ENCODE assay signal across 19 cellular contexts in genomic region chr1:5664081-5664480, GRCh38.
A peak's percentile ranks its signal among the peaks of the same experiment; 100 is the strongest.
DNase-seq lines count a peak whose midpoint lies in the region; ATAC-seq and TF ChIP-seq lines count a peak whose summit lies in the region.
"Had no signal": no experiment of that assay in that cellular context is flagged by ENCODE, and none has a peak within 500 bp of the region (broad histone marks: within the 10 kb centered on the region; RNA-seq: fewer than 3 reads in every experiment).

No MANE protein-coding gene starts in this region.

- no peaks in the 10 kb centered on the region for H3K9me3 ChIP-seq in sigmoid colon

- peaks cover 34% of the 10 kb centered on the region for H3K9me3 Mint-ChIP-seq in GM23338

- peak overlapping the region; percentile 62; the same call in 1 of the 2 replicates for H3K27ac Mint-ChIP-seq in GM23338
- H3K27ac Mint-ChIP-seq: B cell had no signal

- no peak for TF ChIP-seq POLR2A in sigmoid colon (IDR thresholded peaks at IDR 0.05)

- 79 to 91% methylated on average over 8 of the region's 8 CpGs for WGBS in sigmoid colon, 2 donors

- H3K4me3 ChIP-seq in GM23338 (no peak overlapping the region), sigmoid colon (no peak overlapping the region)
- H3K4me3 ChIP-seq: GM23248 had no signal

- intact Hi-C loops in sigmoid colon (cut with DNase I): no loop called here

- no peak for ATAC-seq in GM23338
- ATAC-seq in GM19035 (IDR thresholded peaks at IDR 0.05; ENCODE audit: unreplicated experiment): no peak
- ATAC-seq in HG03469 (IDR thresholded peaks at IDR 0.05; ENCODE audit: unreplicated experiment): no peak
- no peak for ATAC-seq in GM21381 (IDR thresholded peaks at IDR 0.05; ENCODE audit: unreplicated experiment)
- ATAC-seq: HCT116 had no signal

- H3K36me3 ChIP-seq in GM23338 (ENCODE audit: insufficient read depth) (no peaks in the 10 kb centered on the region; the same call in 1 of the 2 replicates), sigmoid colon (no peaks in the 10 kb centered on the region)

- H3K79me2 ChIP-seq in GM23338 (replicated peaks; ENCODE audit: insufficient read depth): no peaks in the 10 kb centered on the region

- H3K4me2 ChIP-seq in GM23338: no peak overlapping the region

- H3K4me3 Mint-ChIP-seq in GM23338: no peak overlapping the region
- H3K4me3 Mint-ChIP-seq: B cell; CD4-positive, alpha-beta memory T cell; H9 had no signal

- peaks cover 5% of the 10 kb centered on the region; the same call in 2 of the 3 replicates for H3K4me1 Mint-ChIP-seq in GM23338
- H3K4me1 Mint-ChIP-seq: B cell had no signal

- H3K9me2 ChIP-seq in GM23338 (ENCODE audit: insufficient read depth): no peaks in the 10 kb centered on the region

- no peaks in the 10 kb centered on the region for H4K20me1 ChIP-seq in GM23338 (replicated peaks; ENCODE audit: insufficient read depth)

- H3K27me3 ChIP-seq in GM23338 (ENCODE audit: insufficient read depth) (no peaks in the 10 kb centered on the region), sigmoid colon (peaks cover 0 to 22% (median 5%) of the 10 kb centered on the region in 3 donors)

- no peak for TF ChIP-seq EP300 in sigmoid colon (IDR thresholded peaks at IDR 0.05)

- peak; percentile 28 for DNase-seq in activated effector memory CD4-positive, alpha-beta T cell treated with anti-CD3 and anti-CD28 coated beads, Interleukin-2, amount 50 U/mL, for 16 hours
- DNase-seq in activated effector memory CD4-positive, alpha-beta T cell treated with Interleukin-2 at 50 U/mL for 16 hours: no peak
- DNase-seq in GM23338 (ENCODE audit: low spot score): no peak
- DNase-seq in mesenteric fat pad (ENCODE audit: low spot score): peak; percentile 60
- DNase-seq in sigmoid colon: peak; percentile 21
- DNase-seq: C1 segment of cervical spinal cord; Calu3; CD4-positive, alpha-beta memory T cell; COR-L47; DMS153; DND-41; GM23248; H9 had no signal

- H3K27me3 Mint-ChIP-seq in GM23338 (ENCODE audit: insufficient read depth, low read depth, poor library complexity): peaks cover 3% of the 10 kb centered on the region

- no peaks in the 10 kb centered on the region for H3F3A ChIP-seq in GM23338 (replicated peaks; ENCODE audit: low read depth)

- H3K36me3 Mint-ChIP-seq in GM23338 (ENCODE audit: low read depth): peaks cover 10% of the 10 kb centered on the region; the same call in 2 of the 3 replicates
- H3K36me3 Mint-ChIP-seq: CD4-positive, alpha-beta memory T cell had no signal

- H2AFZ ChIP-seq in GM23338: no peak overlapping the region
- H2AFZ ChIP-seq: GM23248 had no signal

- no peak for TF ChIP-seq CTCF in GM23338 (conservative IDR thresholded peaks at IDR 0.05; ENCODE audit: low read depth in 2 of 2)
- TF ChIP-seq CTCF in sigmoid colon (IDR thresholded peaks at IDR 0.05): no peak

- H3K27ac ChIP-seq in GM23338 (ENCODE audit: low read depth) (no peak overlapping the region), sigmoid colon (no peak overlapping the region)
- H3K27ac ChIP-seq: 22Rv1, GM23248 had no signal

- H3K4me1 ChIP-seq in GM23338 (ENCODE audit: insufficient read depth) (no peaks in the 10 kb centered on the region), sigmoid colon (no peaks in the 10 kb centered on the region)

TF ChIP-seq in GM23338, 12 proteins besides CTCF, POLR2A, EP300 and RAD21 (continues in another document):
- no peak for TF ChIP-seq POLR2AphosphoS5 (IDR thresholded peaks at IDR 0.05; ENCODE audit: low read depth)
- TF ChIP-seq EZH2phosphoT487 (IDR thresholded peaks at IDR 0.05; ENCODE audit: unreplicated experiment): no peak
- TF ChIP-seq NANOG (IDR thresholded peaks at IDR 0.05; ENCODE audit: borderline replicate concordance): no peak
- no peak for TF ChIP-seq REST (IDR thresholded peaks at IDR 0.05; ENCODE audit: unreplicated experiment)
- TF ChIP-seq, protein P1, sequence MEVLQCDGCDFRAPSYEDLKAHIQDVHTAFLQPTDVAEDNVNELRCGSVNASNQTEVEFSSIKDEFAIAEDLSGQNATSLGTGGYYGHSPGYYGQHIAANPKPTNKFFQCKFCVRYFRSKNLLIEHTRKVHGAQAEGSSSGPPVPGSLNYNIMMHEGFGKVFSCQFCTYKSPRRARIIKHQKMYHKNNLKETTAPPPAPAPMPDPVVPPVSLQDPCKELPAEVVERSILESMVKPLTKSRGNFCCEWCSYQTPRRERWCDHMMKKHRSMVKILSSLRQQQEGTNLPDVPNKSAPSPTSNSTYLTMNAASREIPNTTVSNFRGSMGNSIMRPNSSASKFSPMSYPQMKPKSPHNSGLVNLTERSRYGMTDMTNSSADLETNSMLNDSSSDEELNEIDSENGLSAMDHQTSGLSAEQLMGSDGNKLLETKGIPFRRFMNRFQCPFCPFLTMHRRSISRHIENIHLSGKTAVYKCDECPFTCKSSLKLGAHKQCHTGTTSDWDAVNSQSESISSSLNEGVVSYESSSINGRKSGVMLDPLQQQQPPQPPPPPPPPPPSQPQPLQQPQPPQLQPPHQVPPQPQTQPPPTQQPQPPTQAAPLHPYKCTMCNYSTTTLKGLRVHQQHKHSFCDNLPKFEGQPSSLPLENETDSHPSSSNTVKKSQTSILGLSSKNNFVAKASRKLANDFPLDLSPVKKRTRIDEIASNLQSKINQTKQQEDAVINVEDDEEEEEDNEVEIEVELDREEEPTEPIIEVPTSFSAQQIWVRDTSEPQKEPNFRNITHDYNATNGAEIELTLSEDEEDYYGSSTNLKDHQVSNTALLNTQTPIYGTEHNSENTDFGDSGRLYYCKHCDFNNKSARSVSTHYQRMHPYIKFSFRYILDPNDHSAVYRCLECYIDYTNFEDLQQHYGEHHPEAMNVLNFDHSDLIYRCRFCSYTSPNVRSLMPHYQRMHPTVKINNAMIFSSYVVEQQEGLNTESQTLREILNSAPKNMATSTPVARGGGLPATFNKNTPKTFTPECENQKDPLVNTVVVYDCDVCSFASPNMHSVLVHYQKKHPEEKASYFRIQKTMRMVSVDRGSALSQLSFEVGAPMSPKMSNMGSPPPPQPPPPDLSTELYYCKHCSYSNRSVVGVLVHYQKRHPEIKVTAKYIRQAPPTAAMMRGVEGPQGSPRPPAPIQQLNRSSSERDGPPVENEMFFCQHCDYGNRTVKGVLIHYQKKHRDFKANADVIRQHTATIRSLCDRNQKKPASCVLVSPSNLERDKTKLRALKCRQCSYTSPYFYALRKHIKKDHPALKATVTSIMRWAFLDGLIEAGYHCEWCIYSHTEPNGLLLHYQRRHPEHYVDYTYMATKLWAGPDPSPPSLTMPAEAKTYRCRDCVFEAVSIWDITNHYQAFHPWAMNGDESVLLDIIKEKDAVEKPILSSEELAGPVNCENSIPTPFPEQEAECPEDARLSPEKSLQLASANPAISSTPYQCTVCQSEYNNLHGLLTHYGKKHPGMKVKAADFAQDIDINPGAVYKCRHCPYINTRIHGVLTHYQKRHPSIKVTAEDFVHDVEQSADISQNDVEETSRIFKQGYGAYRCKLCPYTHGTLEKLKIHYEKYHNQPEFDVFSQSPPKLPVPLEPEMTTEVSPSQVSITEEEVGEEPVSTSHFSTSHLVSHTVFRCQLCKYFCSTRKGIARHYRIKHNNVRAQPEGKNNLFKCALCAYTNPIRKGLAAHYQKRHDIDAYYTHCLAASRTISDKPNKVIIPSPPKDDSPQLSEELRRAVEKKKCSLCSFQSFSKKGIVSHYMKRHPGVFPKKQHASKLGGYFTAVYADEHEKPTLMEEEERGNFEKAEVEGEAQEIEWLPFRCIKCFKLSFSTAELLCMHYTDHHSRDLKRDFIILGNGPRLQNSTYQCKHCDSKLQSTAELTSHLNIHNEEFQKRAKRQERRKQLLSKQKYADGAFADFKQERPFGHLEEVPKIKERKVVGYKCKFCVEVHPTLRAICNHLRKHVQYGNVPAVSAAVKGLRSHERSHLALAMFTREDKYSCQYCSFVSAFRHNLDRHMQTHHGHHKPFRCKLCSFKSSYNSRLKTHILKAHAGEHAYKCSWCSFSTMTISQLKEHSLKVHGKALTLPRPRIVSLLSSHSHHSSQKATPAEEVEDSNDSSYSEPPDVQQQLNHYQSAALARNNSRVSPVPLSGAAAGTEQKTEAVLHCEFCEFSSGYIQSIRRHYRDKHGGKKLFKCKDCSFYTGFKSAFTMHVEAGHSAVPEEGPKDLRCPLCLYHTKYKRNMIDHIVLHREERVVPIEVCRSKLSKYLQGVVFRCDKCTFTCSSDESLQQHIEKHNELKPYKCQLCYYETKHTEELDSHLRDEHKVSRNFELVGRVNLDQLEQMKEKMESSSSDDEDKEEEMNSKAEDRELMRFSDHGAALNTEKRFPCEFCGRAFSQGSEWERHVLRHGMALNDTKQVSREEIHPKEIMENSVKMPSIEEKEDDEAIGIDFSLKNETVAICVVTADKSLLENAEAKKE (CRISPR knock-in tag; IDR thresholded peaks at IDR 0.05): no peak
- TF ChIP-seq STAT1 (IDR thresholded peaks at IDR 0.05; ENCODE audit: unreplicated experiment): no peak
- no peak for TF ChIP-seq EZH2 (IDR thresholded peaks at IDR 0.05; ENCODE audit: low read depth, unreplicated experiment)
- no peak for TF ChIP-seq JUNB (IDR thresholded peaks at IDR 0.05; ENCODE audit: unreplicated experiment)
- TF ChIP-seq ZNF114 (CRISPR knock-in tag; IDR thresholded peaks at IDR 0.05): no peak
- no peak for TF ChIP-seq ZNF331 (CRISPR knock-in tag; IDR thresholded peaks at IDR 0.05; ENCODE audit: low read depth)

Comparison
In these comparisons a context has a peak if more than half of its experiments do, and no peak if none do; other contexts are left out.
1. DNase-seq: peak in activated effector memory CD4-positive, alpha-beta T cell treated with anti-CD3 and anti-CD28 coated beads, Interleukin-2, amount 50 U/mL, for 16 hours (single experiment), mesenteric fat pad (single experiment) and sigmoid colon (single experiment); none in activated effector memory CD4-positive, alpha-beta T cell treated with Interleukin-2 at 50 U/mL for 16 hours (single experiment) and GM23338 (single experiment).